In the genomic region with DNA sequence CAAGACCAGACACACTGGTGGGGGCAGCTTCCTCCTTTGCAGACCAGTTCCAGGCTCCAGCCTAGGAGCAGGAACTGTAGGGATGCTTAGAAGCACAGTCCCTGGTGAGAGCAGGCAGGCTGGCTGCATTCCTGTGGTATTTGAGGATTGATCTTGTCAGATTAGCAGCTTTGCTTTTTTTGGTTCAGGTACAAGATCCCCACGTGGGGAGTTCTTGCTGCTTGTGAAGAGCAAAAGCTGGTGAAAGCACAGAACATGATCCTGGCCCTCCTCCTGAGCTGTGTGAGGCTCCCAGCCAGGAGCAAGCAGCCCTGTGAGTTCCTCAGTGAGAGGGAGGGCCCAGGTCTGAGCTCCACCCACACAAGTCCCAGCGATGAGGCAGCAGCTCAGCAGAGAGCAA, we compare ENCODE assay signal across 10 cellular contexts.
A peak's percentile ranks its signal among the peaks of the same experiment; 100 is the strongest.
DNase-seq lines count a peak whose midpoint lies in the region; ATAC-seq, FAIRE-seq and TF ChIP-seq lines count a peak whose summit lies in the region.
"Had no signal": no experiment of that assay in that cellular context is flagged by ENCODE, and none has a peak within 500 bp of the region (broad histone marks: within the 10 kb centered on the region; RNA-seq: fewer than 3 reads in every experiment).

No MANE protein-coding gene starts in this region.

- H3K27me3 Mint-ChIP-seq in activated CD4-positive, alpha-beta T cell treated with anti-CD3 and anti-CD28 coated beads for 36 hours = no peaks in the 10 kb centered on the region

- H2BK120ac ChIP-seq in H1 (replicated peaks; ENCODE audit: low read depth, low read length) (no peak overlapping the region), neuronal stem cell (ENCODE audit: low read depth, low read length) (no peak overlapping the region)

- no peak overlapping the region for H2BK20ac ChIP-seq in H1 (ENCODE audit: low read length)

- no peaks in the 10 kb centered on the region for H4K20me1 ChIP-seq in H1 (replicated peaks in 1 of 2; ENCODE audit: control insufficient read depth in 1 of 2, insufficient read depth in 2 of 2, low read length in 2 of 2)
- H4K20me1 ChIP-seq in smooth muscle cell (ENCODE audit: low read depth) = peaks cover 26% of the 10 kb centered on the region

- no peak for TF ChIP-seq POLR2A in H1 (IDR thresholded peaks at IDR 0.05; ENCODE audit: control extremely low read depth in 1 of 2, low read depth in 2 of 2, low read length in 2 of 2)

- H3K27ac Mint-ChIP-seq in activated CD4-positive, alpha-beta T cell treated with anti-CD3 and anti-CD28 coated beads for 36 hours = no peak overlapping the region

- TF ChIP-seq RAD21 in H1 (IDR thresholded peaks at IDR 0.05 in 1 of 2, conservative IDR thresholded peaks at IDR 0.05 in 1 of 2; ENCODE audit: low read depth in 2 of 2, low read length in 2 of 2) = no peak

- H3K4ac ChIP-seq in H1 (replicated peaks; ENCODE audit: insufficient read length, low read depth, low read length) (no peak overlapping the region), neuronal stem cell (ENCODE audit: low read length) (no peak overlapping the region)

- H3K4me2 ChIP-seq in H1 (ENCODE audit: insufficient read depth in 1 of 2, low read depth in 2 of 2, low read length in 2 of 2) (peak overlapping the region in 1 of 2 experiments; percentile 9; a peak in 2 of 4 replicates), neuronal stem cell (ENCODE audit: insufficient read depth, low read length, poor library complexity, severe bottlenecking) (no peak overlapping the region), smooth muscle cell (no peak overlapping the region)

- H3K18ac ChIP-seq in H1 (ENCODE audit: extremely low read depth, low read length) (no peak overlapping the region), neuronal stem cell (ENCODE audit: low read length) (no peak overlapping the region)

- no peaks in the 10 kb centered on the region for H3K4me1 Mint-ChIP-seq in activated CD4-positive, alpha-beta T cell treated with anti-CD3 and anti-CD28 coated beads for 36 hours

- H3K4me3 Mint-ChIP-seq in activated CD4-positive, alpha-beta T cell treated with anti-CD3 and anti-CD28 coated beads for 36 hours = no peak overlapping the region

- H2BK15ac ChIP-seq in H1 (ENCODE audit: low read length) (0 out of 2 replicates have a peak overlapping the region, but pooled peaks have one; percentile 13), neuronal stem cell (ENCODE audit: low read length) (no peak overlapping the region)

- DNase-seq in DMS79 (lab: John Stamatoyannopoulos, UW) (peak; percentile 94), NCI-H2171 (lab: John Stamatoyannopoulos, UW) (peak; percentile 39), H1 (ENCODE audit: low read depth in 1 of 2, low spot score in 2 of 2) (peak in 1 of 2 experiments; percentile 57), neuronal stem cell (ENCODE audit: low spot score) (peak; percentile 17), NCI-H146 (lab: John Stamatoyannopoulos, UW) (no peak), smooth muscle cell (lab: John Stamatoyannopoulos, UW; ENCODE audit: unreplicated experiment) (no peak)
- no peak for DNase-seq in activated CD4-positive, alpha-beta T cell treated with anti-CD3 and anti-CD28 coated beads for 36 hours
- DNase-seq: glutamatergic neuron had no signal

- no peak for FAIRE-seq in H1 (lab: Jason Lieb, UNC)
- FAIRE-seq: GM18507 had no signal

- no peaks in the 10 kb centered on the region for H3K36me3 ChIP-seq in H1 (ENCODE audit: control insufficient read depth in 2 of 4, insufficient read depth in 4 of 4, low read length in 3 of 4)
- peaks cover 0 to 17% of the 10 kb centered on the region in 2 donors for H3K36me3 ChIP-seq in neuronal stem cell (replicated peaks in 1 of 2; ENCODE audit: control insufficient read depth in 2 of 2, insufficient read depth in 2 of 2, low read length in 2 of 2)
- no peaks in the 10 kb centered on the region for H3K36me3 ChIP-seq in smooth muscle cell (ENCODE audit: low read depth)

- H3K14ac ChIP-seq in H1 (ENCODE audit: insufficient read length) = no peak overlapping the region
- H3K14ac ChIP-seq in neuronal stem cell (ENCODE audit: low read length) = no peak overlapping the region

- no peaks in the 10 kb centered on the region for H3K27me3 ChIP-seq in H1 (replicated peaks in 1 of 4; ENCODE audit: control insufficient read depth in 3 of 4, extremely low read depth in 1 of 4, insufficient read depth in 3 of 4, low read length in 3 of 4)
- no peaks in the 10 kb centered on the region for H3K27me3 ChIP-seq in neuronal stem cell (ENCODE audit: control insufficient read depth in 3 of 3, insufficient read depth in 3 of 3, low read depth in 1 of 3, low read length in 3 of 3)
- no peaks in the 10 kb centered on the region for H3K27me3 ChIP-seq in smooth muscle cell (ENCODE audit: low read depth)

- H3K79me2 ChIP-seq in H1 (ENCODE audit: control insufficient read depth in 1 of 2, insufficient read depth in 2 of 2, low read length in 2 of 2) (no peaks in the 10 kb centered on the region), smooth muscle cell (ENCODE audit: low read depth) (no peaks in the 10 kb centered on the region)

- 27% methylated on average over 2 of the region's 2 CpGs; no CpG with 5 or more reads in 1 of the 2 experiments for WGBS in H1 (ENCODE audit: extremely low coverage in 1 of 2, insufficient coverage in 1 of 2, insufficient read length in 1 of 2, insufficient replicate concordance in 2 of 2, low coverage in 1 of 2, low lambda C conversion rate in 2 of 2, missing lambda C conversion rate in 1 of 2), 2 experiments
- WGBS in neuronal stem cell (ENCODE audit: extremely low coverage in 2 of 2, insufficient read length in 2 of 2, insufficient replicate concordance in 1 of 2), 2 donors = no CpG with 5 or more reads among the region's 2 CpGs
- 8% methylated on average over 2 of the region's 2 CpGs for WGBS in smooth muscle cell (ENCODE audit: low lambda C conversion rate)

- H3F3A ChIP-seq in smooth muscle cell (ENCODE audit: low read depth) = no peaks in the 10 kb centered on the region

- H3K4me1 ChIP-seq in H1 (replicated peaks in 1 of 4; ENCODE audit: control insufficient read depth in 3 of 4, insufficient read depth in 4 of 4, low read length in 3 of 4) (peaks cover 0 to 12% (median 8%) of the 10 kb centered on the region in 4 experiments; a peak in 6 of 7 replicates), neuronal stem cell (ENCODE audit: control insufficient read depth in 2 of 2, insufficient read depth in 1 of 2, low read depth in 1 of 2, low read length in 2 of 2) (peaks cover 0 to 9% of the 10 kb centered on the region in 2 donors), smooth muscle cell (ENCODE audit: low read depth) (no peaks in the 10 kb centered on the region)

- H4K91ac ChIP-seq in H1 (replicated peaks; ENCODE audit: insufficient read length, low read length) = no peak overlapping the region
- no peak overlapping the region for H4K91ac ChIP-seq in neuronal stem cell (ENCODE audit: low read depth, low read length, poor library complexity)

- ATAC-seq in HG02610 (IDR thresholded peaks at IDR 0.05; ENCODE audit: unreplicated experiment) = no peak
- ATAC-seq in activated CD4-positive, alpha-beta T cell treated with anti-CD3 and anti-CD28 coated beads for 36 hours = no peak

- no peaks in the 10 kb centered on the region for H3K9me3 ChIP-seq in H1 (ENCODE audit: insufficient read depth in 2 of 2, low read depth in 1 of 2, low read length in 1 of 2)
- H3K9me3 ChIP-seq in neuronal stem cell (replicated peaks in 1 of 2; ENCODE audit: control insufficient read depth in 2 of 2, insufficient read depth in 1 of 2, low read depth in 1 of 2, low read length in 2 of 2) = no peaks in the 10 kb centered on the region
- H3K9me3 ChIP-seq in smooth muscle cell (replicated peaks; ENCODE audit: low read depth) = no peaks in the 10 kb centered on the region

- no peak for TF ChIP-seq CTCF in H1 (IDR thresholded peaks at IDR 0.05; ENCODE audit: control extremely low read depth in 1 of 3, insufficient read depth in 1 of 3, low read depth in 1 of 3, low read length in 3 of 3)
- TF ChIP-seq CTCF in smooth muscle cell (IDR thresholded peaks at IDR 0.05; ENCODE audit: borderline replicate concordance, insufficient read depth, poor library complexity, severe bottlenecking) = no peak

- CTCF ChIA-PET in H1 (lab: Charles Lee; ENCODE audit: partially characterized antibody) = interaction anchor here (0.6 to 1.7 kb wide), 7 partner anchors 11 to 1928 kb away, joined by 3 to 11 read pairs (median 3); no protein-coding TSS in a partner anchor
- CTCF ChIA-PET in activated CD4-positive, alpha-beta T cell treated with anti-CD3 and anti-CD28 coated beads for 36 hours (lab: Charles Lee) = interaction anchor here (0.8 to 1.4 kb wide), 2 partner anchors 94 to 155 kb away, joined by 3 read pairs; no protein-coding TSS in a partner anchor

- no peaks in the 10 kb centered on the region for H3K79me1 ChIP-seq in H1 (ENCODE audit: low read depth, low read length)
- no peaks in the 10 kb centered on the region for H3K79me1 ChIP-seq in neuronal stem cell (ENCODE audit: low read depth, low read length)

- no peak for TF ChIP-seq EP300 in H1 (IDR thresholded peaks at IDR 0.05; ENCODE audit: borderline replicate concordance in 1 of 2, low read depth in 2 of 2, low read length in 2 of 2)

- POLR2A ChIA-PET in H1 (lab: Charles Lee; ENCODE audit: partially characterized antibody) = interaction anchor here (0.9 to 1.2 kb wide), 3 partner anchors 24 to 77 kb away, joined by 3 to 5 read pairs (median 3); no protein-coding TSS in a partner anchor
- POLR2A ChIA-PET in activated CD4-positive, alpha-beta T cell treated with anti-CD3 and anti-CD28 coated beads for 36 hours (lab: Charles Lee) = no interaction called here

- intact Hi-C loops in activated CD4-positive, alpha-beta T cell treated with anti-CD3 and anti-CD28 coated beads for 36 hours (cut with DNase I, micrococcal nuclease) = no loop called here

- H4K5ac ChIP-seq in H1 (ENCODE audit: insufficient read length, low read depth, low read length) = no peak overlapping the region

- no peak overlapping the region for H2AFZ ChIP-seq in H1 (ENCODE audit: low read length)
- no peak overlapping the region for H2AFZ ChIP-seq in neuronal stem cell (ENCODE audit: low read length)
- H2AFZ ChIP-seq in smooth muscle cell (ENCODE audit: low read depth) = no peak overlapping the region

- H3K23me2 ChIP-seq in H1 (ENCODE audit: low read depth, low read length) = no peaks in the 10 kb centered on the region

- H3K4me3 ChIP-seq in H1 (ENCODE audit: extremely low read depth in 1 of 4, insufficient read depth in 2 of 4, low read depth in 3 of 4, low read length in 4 of 4) (no peak overlapping the region; a peak in 1 of 8 replicates), neuronal stem cell (ENCODE audit: low read length in 2 of 2) (no peak overlapping the region), smooth muscle cell (no peak overlapping the region)

- H3K9ac ChIP-seq in H1 (replicated peaks in 1 of 4; ENCODE audit: extremely low read depth in 1 of 4, low read depth in 3 of 4, low read length in 3 of 4) (no peak overlapping the region), neuronal stem cell (ENCODE audit: low read depth, low read length, poor library complexity) (no peak overlapping the region), smooth muscle cell (ENCODE audit: low read depth) (no peak overlapping the region)

- H4K8ac ChIP-seq in H1 (ENCODE audit: extremely low read depth, insufficient read depth, low read length) (no peak overlapping the region), neuronal stem cell (ENCODE audit: low read depth, low read length) (no peak overlapping the region)

- no peaks in the 10 kb centered on the region for H3K9me3 Mint-ChIP-seq in activated CD4-positive, alpha-beta T cell treated with anti-CD3 and anti-CD28 coated beads for 36 hours (ENCODE audit: low read depth)

- H2AK5ac ChIP-seq in H1 (ENCODE audit: low read depth, low read length) (no peak overlapping the region), neuronal stem cell (ENCODE audit: low read depth, low read length) (no peak overlapping the region)

- H2BK12ac ChIP-seq in H1 (ENCODE audit: low read depth, low read length) (peak overlapping the region; percentile 13; the same call in 1 of the 2 replicates), neuronal stem cell (ENCODE audit: low read length) (no peak overlapping the region)

- H3K36me3 Mint-ChIP-seq in activated CD4-positive, alpha-beta T cell treated with anti-CD3 and anti-CD28 coated beads for 36 hours (ENCODE audit: low read depth) = peaks cover 20% of the 10 kb centered on the region

- H3K23ac ChIP-seq in H1 (ENCODE audit: insufficient read length) (no peak overlapping the region), neuronal stem cell (ENCODE audit: low read depth, low read length, poor library complexity) (no peak overlapping the region)

- peak overlapping the region; percentile 28 for H2BK5ac ChIP-seq in H1 (ENCODE audit: low read depth, low read length)
- no peak overlapping the region for H2BK5ac ChIP-seq in neuronal stem cell (ENCODE audit: low read length)

- H3K27ac ChIP-seq in H1 (ENCODE audit: low read depth, low read length) (0 out of 2 replicates have a peak overlapping the region, but pooled peaks have one; percentile 11), neuronal stem cell (replicated peaks; ENCODE audit: low read length) (no peak overlapping the region), smooth muscle cell (ENCODE audit: low read depth) (no peak overlapping the region)

- H3K56ac ChIP-seq in H1 (replicated peaks; ENCODE audit: insufficient read length, low read depth, low read length) = no peak overlapping the region

Comparison
In these comparisons a context has a peak if more than half of its experiments do, and no peak if none do; other contexts are left out.
1. DNase-seq: peak in DMS79 (single experiment), NCI-H2171 (single experiment) and neuronal stem cell (single experiment); none in activated CD4-positive, alpha-beta T cell treated with anti-CD3 and anti-CD28 coated beads for 36 hours (single experiment), NCI-H146 (single experiment) and smooth muscle cell (single experiment).